In the genomic region with DNA sequence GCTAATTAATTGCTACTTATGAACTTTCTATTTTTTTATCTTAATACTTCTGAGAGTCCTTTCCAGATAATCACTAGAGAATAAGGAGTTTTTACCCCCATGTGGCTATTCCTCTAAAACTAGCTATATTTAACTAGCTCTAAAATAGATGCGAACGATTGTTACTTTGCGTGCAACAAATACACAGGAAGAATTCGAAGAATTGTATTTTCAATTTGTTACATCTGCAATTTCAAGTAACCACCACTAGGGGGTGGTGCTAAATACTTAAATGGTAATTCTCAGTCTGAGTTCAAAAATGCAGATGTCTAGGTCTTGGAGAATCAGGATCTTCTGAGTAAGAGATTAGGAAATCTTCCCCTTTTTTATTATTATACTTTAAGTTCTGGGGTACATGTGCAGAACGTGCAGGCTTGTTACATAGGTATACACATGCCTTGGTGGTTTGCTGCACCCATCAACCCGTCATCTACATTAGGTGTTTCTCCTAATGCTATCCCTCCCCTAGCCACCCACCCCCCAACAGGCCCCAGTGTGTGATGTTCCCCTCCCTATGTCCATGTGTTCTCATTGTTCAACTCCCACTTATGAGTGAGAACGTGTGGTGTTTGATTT, we compare ENCODE assay signal across 7 cellular contexts.
DNase-seq lines count a peak whose midpoint lies in the region; TF ChIP-seq lines count a peak whose summit lies in the region.
"Not testable (repeated sequence)": the region's sequence is repeated elsewhere in the genome, so short reads cannot be mapped to it uniquely, and the experiment has no call there.

No MANE protein-coding gene starts in this region.

- not testable (repeated sequence) for H3K4me3 ChIP-seq in cardiac fibroblast (replicated peaks in 1 of 2; ENCODE audit: low read depth in 2 of 2, low read length in 2 of 2); cardiac muscle cell; neutrophil (ENCODE audit: low read depth in 1 of 2, low read length in 1 of 2)

- H3K36me3 ChIP-seq in cardiac muscle cell, neutrophil: not testable (repeated sequence)

- CTCF ChIA-PET in Calu3 (lab: Charles Lee) = interaction anchor here (2.4 kb wide), 1 partner anchor 129 kb away, joined by 10 read pairs; no protein-coding TSS in a partner anchor

- in situ Hi-C loops in KBM-7 (cut with MboI; ENCODE audit: low pct_unique_long_range_greater_than_20kb, low sequenced_read_pairs) = not testable (repeated sequence)

- not testable (repeated sequence) for H3K27me3 Mint-ChIP-seq in Calu3 (ENCODE audit: unreplicated experiment); activated T-cell treated with anti-CD3 and anti-CD28 coated beads, Interleukin-2, amount 50 U/mL, for 24 hours

- TF ChIP-seq CTCF in Calu3 (IDR thresholded peaks at IDR 0.05; ENCODE audit: unreplicated experiment) (peak; percentile 68), cardiac fibroblast (IDR thresholded peaks at IDR 0.05; ENCODE audit: low read depth, low read length) (peak; percentile 11), cardiac muscle cell (IDR thresholded peaks at IDR 0.05; ENCODE audit: low read depth, low read length) (peak; percentile 23), neutrophil (IDR thresholded peaks at IDR 0.05) (peak; percentile 60)

- not testable (repeated sequence) for H3K4me3 Mint-ChIP-seq in Calu3 (ENCODE audit: low read depth, unreplicated experiment)
- H3K4me3 Mint-ChIP-seq in activated T-cell treated with anti-CD3 and anti-CD28 coated beads, Interleukin-2, amount 50 U/mL, for 24 hours = peak overlapping the region; percentile 76

- H3K27me3 ChIP-seq in cardiac muscle cell, neutrophil: not testable (repeated sequence)

- BruUV-seq in Calu3 (replicated peaks; lab: Mats Ljungman, UMichigan) = not testable (repeated sequence)

- H3K36me3 Mint-ChIP-seq in Calu3 (ENCODE audit: insufficient read depth, unreplicated experiment); activated T-cell treated with anti-CD3 and anti-CD28 coated beads, Interleukin-2, amount 50 U/mL, for 24 hours (ENCODE audit: low read depth): not testable (repeated sequence)

- H3K27ac ChIP-seq in cardiac muscle cell, neutrophil: not testable (repeated sequence)

- not testable (repeated sequence) for H3K9me3 ChIP-seq in cardiac muscle cell (ENCODE audit: low read depth); neutrophil

- H3K27ac Mint-ChIP-seq in Calu3 (ENCODE audit: unreplicated experiment) = not testable (repeated sequence)
- H3K27ac Mint-ChIP-seq in activated T-cell treated with anti-CD3 and anti-CD28 coated beads, Interleukin-2, amount 50 U/mL, for 24 hours = peak overlapping the region; percentile 67

- not testable (repeated sequence) for H3K4me1 ChIP-seq in cardiac muscle cell (ENCODE audit: low read depth); neutrophil (ENCODE audit: control insufficient read depth in 1 of 2, insufficient read depth in 1 of 2, low read depth in 1 of 2, low read length in 1 of 2)

- peaks cover 11% of the 10 kb centered on the region for H3K4me1 Mint-ChIP-seq in Calu3 (ENCODE audit: low read depth, unreplicated experiment)
- H3K4me1 Mint-ChIP-seq in activated T-cell treated with anti-CD3 and anti-CD28 coated beads, Interleukin-2, amount 50 U/mL, for 24 hours (ENCODE audit: low read depth) = peaks cover 26% of the 10 kb centered on the region

- intact Hi-C loops in Calu3 (cut with micrococcal nuclease; ENCODE audit: unreplicated experiment) = not testable (repeated sequence)

- not testable (repeated sequence) for DNase-seq in Calu3; activated T-cell treated with anti-CD3 and anti-CD28 coated beads, Interleukin-2, amount 50 U/mL, for 24 hours; cardiac fibroblast (ENCODE audit: low read depth in 2 of 2); cardiac muscle cell (ENCODE audit: low read depth in 1 of 2, low spot score in 1 of 2)
- DNase-seq in KBM-7 (peak; percentile 33), RPMI7951 (ENCODE audit: low read depth) (peak; percentile 2)

- not testable (repeated sequence) for H3K9me3 Mint-ChIP-seq in Calu3 (ENCODE audit: low read depth, unreplicated experiment); activated T-cell treated with anti-CD3 and anti-CD28 coated beads, Interleukin-2, amount 50 U/mL, for 24 hours

Comparison
In these comparisons a context has a peak if more than half of its experiments do, and no peak if none do; other contexts are left out.
1. CTCF ChIP-seq: peak in every context shown above with its lines; median percentile 68 in Calu3; 60 in neutrophil; 23 in cardiac muscle cell; 11 in cardiac fibroblast.